13 cellular contexts compared by ENCODE assay signal in genomic region chr22:16949561-16949960, GRCh38. TPM values are rescaled to one million over a fixed set of nuclear protein-coding genes. Genes with fewer than 3 reads are reported as not detected.
A peak's percentile ranks its signal among the peaks of the same experiment; 100 is the strongest.
DNase-seq lines count a peak whose midpoint lies in the region; ATAC-seq and TF ChIP-seq lines count a peak whose summit lies in the region.
"Had no signal": no experiment of that assay in that cellular context is flagged by ENCODE, and none has a peak within 500 bp of the region (broad histone marks: within the 10 kb centered on the region; RNA-seq: fewer than 3 reads in every experiment).

No MANE protein-coding gene starts in this region.

- no peaks in the 10 kb centered on the region for H3K4me1 Mint-ChIP-seq in CD4-positive, alpha-beta T cell (ENCODE audit: low read depth)

- H3K79me2 ChIP-seq in ACC112 (ENCODE audit: control insufficient read depth, insufficient read depth, low read length, unreplicated experiment) (no peaks in the 10 kb centered on the region), DND-41 (ENCODE audit: insufficient read depth, low read length) (no peaks in the 10 kb centered on the region)

- POLR2A ChIA-PET in CD4-positive, alpha-beta T cell (lab: Charles Lee) = no interaction called here

- ATAC-seq in DND-41 (ENCODE audit: insufficient read depth, low read depth) = peak; percentile 60
- ATAC-seq in CD4-positive, alpha-beta T cell (ENCODE audit: poor library complexity) = no peak

- H2AFZ ChIP-seq in ACC112 (ENCODE audit: low read length, unreplicated experiment) (peak overlapping the region; percentile 25), DND-41 (ENCODE audit: low read depth, low read length) (no peak overlapping the region)

- no peak for TF ChIP-seq CTCF in DND-41 (IDR thresholded peaks at IDR 0.05; ENCODE audit: borderline replicate concordance, extremely low read depth, low read length, poor library complexity, severe bottlenecking)
- TF ChIP-seq CTCF in CD4-positive, alpha-beta T cell (IDR thresholded peaks at IDR 0.05) = no peak

- H3K9me3 ChIP-seq in DND-41 (ENCODE audit: insufficient read depth, low read length, severe bottlenecking) = no peaks in the 10 kb centered on the region
- no peaks in the 10 kb centered on the region for H3K9me3 ChIP-seq in CD4-positive, alpha-beta T cell (ENCODE audit: control insufficient read depth, low read length)
- H3K9me3 ChIP-seq: SK-N-SH, testis had no signal

- no peaks in the 10 kb centered on the region for H4K20me1 ChIP-seq in DND-41 (ENCODE audit: insufficient read depth, low read length)

- H3K27ac ChIP-seq in ACC112 (ENCODE audit: low read depth, low read length) = peak overlapping the region; percentile 23; the same call in 1 of the 2 replicates
- no peak overlapping the region for H3K27ac ChIP-seq in DND-41 (ENCODE audit: low read length)
- no peak overlapping the region for H3K27ac ChIP-seq in CD4-positive, alpha-beta T cell (ENCODE audit: low read depth, low read length)
- H3K27ac ChIP-seq: testis had no signal

- no peaks in the 10 kb centered on the region for H3K36me3 ChIP-seq in ACC112 (ENCODE audit: insufficient read depth, low read length)
- H3K36me3 ChIP-seq in DND-41 (ENCODE audit: insufficient read depth, low read length) = no peaks in the 10 kb centered on the region

- no peaks in the 10 kb centered on the region for H3K27me3 ChIP-seq in ACC112 (ENCODE audit: insufficient read depth, low read length)
- no peaks in the 10 kb centered on the region for H3K27me3 ChIP-seq in DND-41 (ENCODE audit: insufficient read depth, low read length, poor library complexity)
- H3K27me3 ChIP-seq in CD4-positive, alpha-beta T cell (ENCODE audit: control insufficient read depth, insufficient read depth, low read length) = no peaks in the 10 kb centered on the region
- H3K27me3 ChIP-seq: testis had no signal

- H3K36me3 Mint-ChIP-seq in CD4-positive, alpha-beta T cell (ENCODE audit: low read depth) = no peaks in the 10 kb centered on the region
- H3K36me3 Mint-ChIP-seq: immature natural killer cell had no signal

- H3K9me3 Mint-ChIP-seq in CD4-positive, alpha-beta T cell = no peaks in the 10 kb centered on the region
- H3K9me3 Mint-ChIP-seq: immature natural killer cell had no signal

- H3K9ac ChIP-seq in DND-41 (ENCODE audit: low read depth, low read length) = no peak overlapping the region
- H3K9ac ChIP-seq: SK-N-SH had no signal

- intact Hi-C loops in CD4-positive, alpha-beta T cell (cut with DNase I, micrococcal nuclease) = loop anchor here in 1 of 2 experiments (10.0 kb wide), 1 partner anchor 55 kb away; the partner anchor contains the start of gene GAB4

- CTCF ChIA-PET in CD4-positive, alpha-beta T cell (lab: Charles Lee) = no interaction called here

- H3K27ac Mint-ChIP-seq in CD4-positive, alpha-beta T cell = no peak overlapping the region
- H3K27ac Mint-ChIP-seq: immature natural killer cell had no signal

- no peak overlapping the region for H3K4me2 ChIP-seq in DND-41 (ENCODE audit: insufficient read depth, low read length)
- H3K4me2 ChIP-seq: SK-N-SH had no signal

- H3K4me1 ChIP-seq in ACC112 (ENCODE audit: control insufficient read depth, insufficient read depth, low read length, unreplicated experiment) (peaks cover 9% of the 10 kb centered on the region), DND-41 (ENCODE audit: insufficient read depth, low read length) (no peaks in the 10 kb centered on the region)
- H3K4me1 ChIP-seq: testis had no signal

- no peaks in the 10 kb centered on the region for H3K27me3 Mint-ChIP-seq in CD4-positive, alpha-beta T cell

- DNase-seq in DND-41 = no peak
- DNase-seq in HT1080 (ENCODE audit: low read depth) = peak; percentile 65
- peak; percentile 73 for DNase-seq in islet precursor cell
- no peak for DNase-seq in SKM-1 (lab: John Stamatoyannopoulos, UW; ENCODE audit: unreplicated experiment)
- no peak for DNase-seq in NCI-H510A treated with DMSO at 0.1 percent for 48 hours (lab: John Stamatoyannopoulos, UW)
- no peak for DNase-seq in CD4-positive, alpha-beta T cell
- DNase-seq: immature natural killer cell; IMR-90; NCI-H187 treated with DMSO at 0.1 percent for 48 hours; NK-92 treated with Interleukin-12 subunit alpha and Interleukin-12 subunit beta, amount 100 ng/mL, for 24 hours; SK-N-SH; testis had no signal

- H3K4me3 Mint-ChIP-seq in CD4-positive, alpha-beta T cell = no peak overlapping the region
- H3K4me3 Mint-ChIP-seq: immature natural killer cell had no signal

- H3K4me3 ChIP-seq in ACC112 (ENCODE audit: low read depth, low read length) = no peak overlapping the region
- H3K4me3 ChIP-seq in DND-41 (ENCODE audit: low read depth in 1 of 2, low read length in 2 of 2) = no peak overlapping the region
- H3K4me3 ChIP-seq: testis had no signal

RNA-seq across cellular contexts. Expression of gene GAB4, which starts 58.5 kb away (rescaled TPM):
- 0.16 TPM in 1 of 2 replicates, not detected in the other for total RNA-seq in HT1080 (2014; rRNA removed; shearing (Covaris generic))
- 0.06 and 0.20 TPM in 2 replicates for polyA plus RNA-seq in HT1080 (2015; cell fraction: cytosol; rRNA removed)
- 0.14 and 0.35 TPM in 2 replicates for polyA plus RNA-seq in HT1080 (2015; cell fraction: nucleus; rRNA removed)
- not detected for total RNA-seq in CD4-positive, alpha-beta T cell
- total RNA-seq: IMR-90 had no signal
- polyA plus RNA-seq: IMR-90, SK-N-SH had no signal

Comparison
In these comparisons a context has a peak if more than half of its experiments do, and no peak if none do; other contexts are left out.
1. DNase-seq: peak in HT1080 (single experiment) and islet precursor cell (single experiment); none in DND-41 (single experiment), SKM-1 (single experiment), NCI-H510A treated with DMSO at 0.1 percent for 48 hours (single experiment) and CD4-positive, alpha-beta T cell (0 of 10).